ENCODE assay signal across 2 cellular contexts in the genomic region with DNA sequence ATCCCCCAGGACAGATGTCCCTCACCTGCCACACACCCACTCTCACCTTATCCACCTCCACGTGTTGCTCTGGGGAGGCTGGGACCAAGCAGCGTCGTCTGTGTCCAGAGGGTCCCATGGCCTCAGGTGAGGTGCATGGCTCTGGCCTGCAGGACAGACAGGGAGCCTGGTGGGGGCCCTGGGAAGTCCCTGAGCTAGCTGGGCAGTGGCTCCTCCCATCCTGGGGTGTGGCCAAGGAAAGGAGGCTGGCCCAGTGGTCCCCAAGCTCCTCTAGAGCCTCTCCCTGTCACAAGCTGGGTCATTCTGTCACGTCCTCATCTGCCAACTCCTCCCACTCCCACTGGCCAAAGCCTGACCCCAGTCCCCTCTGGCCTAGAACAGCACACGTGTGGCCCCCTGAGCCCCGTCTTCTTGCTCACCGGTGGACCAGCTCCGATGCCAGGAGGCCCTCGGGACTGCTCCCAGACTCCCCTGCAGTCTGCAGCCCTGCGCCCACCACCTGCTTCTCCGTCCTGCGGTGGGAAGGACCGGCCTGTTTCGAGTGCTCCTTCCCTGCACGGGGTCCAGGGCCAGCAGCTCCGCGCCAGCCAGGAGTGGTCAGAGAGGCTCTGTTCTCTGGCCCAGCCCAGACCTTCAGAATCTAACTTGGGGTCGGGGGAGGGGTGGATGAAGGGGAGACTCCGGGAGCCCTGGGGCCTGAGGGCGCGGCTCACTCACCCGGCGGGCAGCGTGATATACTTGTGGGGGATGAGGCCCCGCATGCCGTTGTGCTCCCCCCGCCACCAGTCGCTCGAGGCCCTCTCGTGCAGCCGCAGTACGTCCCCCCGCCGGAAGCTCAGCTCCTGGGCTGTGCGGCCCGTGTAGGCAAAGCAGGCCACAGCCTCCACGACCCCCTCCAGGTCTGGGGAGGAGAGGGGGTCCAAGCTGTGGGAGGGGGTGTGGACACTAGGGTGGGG.
TF ChIP-seq lines count a peak whose summit lies in the region.

No MANE protein-coding gene starts in this region.

TF ChIP-seq in HEK293, 187 proteins besides CTCF, POLR2A, EP300 and RAD21:
- TF ChIP-seq ZNF140 (tag by site-specific recombination; IDR thresholded peaks at IDR 0.05) = no peak
- no peak for TF ChIP-seq ZNF19 (tag by site-specific recombination; IDR thresholded peaks at IDR 0.05; ENCODE audit: low read depth)
- TF ChIP-seq SCRT2 (tag by site-specific recombination; IDR thresholded peaks at IDR 0.05) = peak; percentile 23; the same call in 1 of the 2 replicates
- TF ChIP-seq ZNF266 (tag by site-specific recombination; IDR thresholded peaks at IDR 0.05; ENCODE audit: low read depth) = no peak
- TF ChIP-seq GLIS2 (tag by site-specific recombination; IDR thresholded peaks at IDR 0.05) = peak; percentile 62
- TF ChIP-seq SP2 (tag by site-specific recombination; IDR thresholded peaks at IDR 0.05) = 0 out of 2 replicates have a peak, but pooled peaks have one; percentile 8
- TF ChIP-seq SP3 (tag by site-specific recombination; IDR thresholded peaks at IDR 0.05) = 0 out of 2 replicates have a peak, but pooled peaks have one; percentile 22

TF ChIP-seq in K562, 482 proteins besides CTCF, POLR2A, EP300 and RAD21:
- TF ChIP-seq HDGF (IDR thresholded peaks at IDR 0.05) (0 out of 2 replicates have a peak, but pooled peaks have one; percentile 19), POLR2G (IDR thresholded peaks at IDR 0.05; ENCODE audit: low read depth, low read length) (peak; percentile 23), ZSCAN29 (IDR thresholded peaks at IDR 0.05) (no peak)
